Comparison of ENCODE assay signal across 3 cellular contexts in genomic region chr16:81458827-81459598, GRCh38.
TF ChIP-seq lines count a peak whose summit lies in the region.

No MANE protein-coding gene starts in this region.

TF ChIP-seq in HepG2, 621 proteins besides CTCF, POLR2A, EP300 and RAD21 (continues in another document):
- TF ChIP-seq EEA1 (CRISPR knock-in tag; IDR thresholded peaks at IDR 0.05; ENCODE audit: borderline replicate concordance) (0 out of 2 replicates have a peak, but pooled peaks have one; percentile 44), SKIL (CRISPR knock-in tag; IDR thresholded peaks at IDR 0.05; ENCODE audit: borderline replicate concordance) (0 out of 2 replicates have a peak, but pooled peaks have one; percentile 9), ELF4 (CRISPR knock-in tag; IDR thresholded peaks at IDR 0.05; ENCODE audit: borderline replicate concordance) (no peak), ZSCAN21 (CRISPR knock-in tag; IDR thresholded peaks at IDR 0.05; ENCODE audit: borderline replicate concordance) (0 out of 2 replicates have a peak, but pooled peaks have one; percentile 20), AGO2 (optimal IDR thresholded peaks at IDR 0.05; ENCODE audit: low read depth, low read length) (peak; percentile 18), ZNF33B (CRISPR knock-in tag; IDR thresholded peaks at IDR 0.05) (no peak), ZFP90 (CRISPR knock-in tag; IDR thresholded peaks at IDR 0.05; ENCODE audit: borderline replicate concordance) (0 out of 2 replicates have a peak, but pooled peaks have one; percentile 39), DZIP1 (CRISPR knock-in tag; IDR thresholded peaks at IDR 0.05) (0 out of 2 replicates have a peak, but pooled peaks have one; percentile 16), RBFOX2 (IDR thresholded peaks at IDR 0.05; ENCODE audit: low read depth, low read length) (no peak), CREB1 (IDR thresholded peaks at IDR 0.05) (peak; percentile 87), CREB1 (CRISPR knock-in tag; IDR thresholded peaks at IDR 0.05) (no peak), ZBTB38 (CRISPR knock-in tag; IDR thresholded peaks at IDR 0.05) (peak; percentile 9; the same call in 1 of the 2 replicates), ZFX (CRISPR knock-in tag; IDR thresholded peaks at IDR 0.05; ENCODE audit: low read depth) (0 out of 2 replicates have a peak, but pooled peaks have one; percentile 3), FIP1L1 (IDR thresholded peaks at IDR 0.05; ENCODE audit: borderline replicate concordance, insufficient read depth, low read depth, low read length) (no peak), RBM22 (optimal IDR thresholded peaks at IDR 0.05; ENCODE audit: low read length) (peak; percentile 80)

TF ChIP-seq in liver, 16 proteins besides CTCF, POLR2A, EP300 and RAD21:
- no peak for TF ChIP-seq FOXA2 (IDR thresholded peaks at IDR 0.05)
- no peak for TF ChIP-seq JUND (IDR thresholded peaks at IDR 0.05)
- TF ChIP-seq ZBTB33 (IDR thresholded peaks at IDR 0.05) = no peak

TF ChIP-seq in SK-N-SH treated with all-trans-retinoic acid at 6 μM for 48 hours, 23 proteins besides CTCF, POLR2A, EP300 and RAD21:
- no peak for TF ChIP-seq OSR1 (CRISPR knock-in tag; IDR thresholded peaks at IDR 0.05)
- no peak for TF ChIP-seq ARNTL (CRISPR knock-in tag; IDR thresholded peaks at IDR 0.05; ENCODE audit: borderline replicate concordance, low read depth)
- TF ChIP-seq ZNF565 (CRISPR knock-in tag; conservative IDR thresholded peaks at IDR 0.05; ENCODE audit: low read depth) = no peak
- no peak for TF ChIP-seq ZC3H10 (CRISPR knock-in tag; IDR thresholded peaks at IDR 0.05)
